ENCODE assay signal across 1 cellular context in the genomic region with DNA sequence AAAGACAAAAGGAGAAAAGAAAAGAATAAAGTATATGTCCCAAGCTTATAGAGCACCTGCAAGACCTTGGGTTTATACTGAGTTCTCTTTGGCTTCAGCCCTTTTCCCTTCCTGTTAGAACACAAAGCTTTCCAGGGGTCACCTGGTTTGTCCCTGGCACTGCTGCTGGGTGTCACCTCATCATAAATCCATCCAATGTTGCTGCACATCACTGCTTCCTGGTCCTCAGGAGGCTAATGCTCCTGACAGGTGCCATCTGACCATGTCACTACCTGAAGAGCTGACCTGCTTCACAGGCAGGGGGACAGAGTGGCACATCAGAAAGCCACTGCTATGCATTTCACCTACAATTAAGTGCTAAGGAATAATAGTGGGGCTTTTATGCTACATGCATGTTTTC.
TF ChIP-seq lines count a peak whose summit lies in the region.

No MANE protein-coding gene starts in this region.

TF ChIP-seq in HepG2, 621 proteins besides CTCF, POLR2A, EP300 and RAD21 (continued from another document):
- TF ChIP-seq ZNF619 (CRISPR knock-in tag; IDR thresholded peaks at IDR 0.05) (no peak), SCMH1 (CRISPR knock-in tag; IDR thresholded peaks at IDR 0.05; ENCODE audit: borderline replicate concordance) (no peak), KLF6 (CRISPR knock-in tag; IDR thresholded peaks at IDR 0.05) (no peak), ZNF724P (CRISPR knock-in tag; IDR thresholded peaks at IDR 0.05; ENCODE audit: borderline replicate concordance) (no peak)
- TF ChIP-seq, protein P1, sequence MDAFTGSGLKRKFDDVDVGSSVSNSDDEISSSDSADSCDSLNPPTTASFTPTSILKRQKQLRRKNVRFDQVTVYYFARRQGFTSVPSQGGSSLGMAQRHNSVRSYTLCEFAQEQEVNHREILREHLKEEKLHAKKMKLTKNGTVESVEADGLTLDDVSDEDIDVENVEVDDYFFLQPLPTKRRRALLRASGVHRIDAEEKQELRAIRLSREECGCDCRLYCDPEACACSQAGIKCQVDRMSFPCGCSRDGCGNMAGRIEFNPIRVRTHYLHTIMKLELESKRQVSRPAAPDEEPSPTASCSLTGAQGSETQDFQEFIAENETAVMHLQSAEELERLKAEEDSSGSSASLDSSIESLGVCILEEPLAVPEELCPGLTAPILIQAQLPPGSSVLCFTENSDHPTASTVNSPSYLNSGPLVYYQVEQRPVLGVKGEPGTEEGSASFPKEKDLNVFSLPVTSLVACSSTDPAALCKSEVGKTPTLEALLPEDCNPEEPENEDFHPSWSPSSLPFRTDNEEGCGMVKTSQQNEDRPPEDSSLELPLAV (CRISPR knock-in tag; conservative IDR thresholded peaks at IDR 0.05; ENCODE audit: low read depth), result no peak
